12 cellular contexts compared by ENCODE assay signal in the genomic region with DNA sequence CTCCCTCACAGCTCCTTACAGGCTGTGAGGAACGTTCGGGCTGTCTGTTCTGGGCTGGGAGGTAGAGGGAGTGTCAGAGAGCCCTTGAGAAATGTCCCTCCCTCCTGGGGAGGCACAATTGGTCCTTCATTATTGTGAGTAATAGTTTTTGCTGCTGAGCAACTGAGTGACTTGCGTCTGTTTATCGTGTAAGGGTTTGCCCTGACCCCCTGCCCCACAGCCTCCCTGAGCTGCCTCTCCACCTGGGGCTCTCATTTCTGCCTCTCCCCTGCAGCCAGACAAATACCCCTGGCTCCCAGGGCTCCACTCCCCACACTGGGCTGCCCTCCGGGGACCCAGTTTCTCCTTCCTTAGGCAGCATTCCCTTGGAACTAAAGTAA.
A peak's percentile ranks its signal among the peaks of the same experiment; 100 is the strongest.
DNase-seq lines count a peak whose midpoint lies in the region; ATAC-seq, FAIRE-seq and TF ChIP-seq lines count a peak whose summit lies in the region.
"Had no signal": no experiment of that assay in that cellular context is flagged by ENCODE, and none has a peak within 500 bp of the region (broad histone marks: within the 10 kb centered on the region; RNA-seq: fewer than 3 reads in every experiment).

No MANE protein-coding gene starts in this region.

- intact Hi-C loops in thyroid gland (cut with DNase I) = no loop called here

- no peaks in the 10 kb centered on the region for H3K36me3 ChIP-seq in bronchial epithelial cell (ENCODE audit: control insufficient read depth, insufficient read depth, low read length)
- H3K36me3 ChIP-seq in trophoblast cell (ENCODE audit: control insufficient read depth in 1 of 2, insufficient read depth in 2 of 2, low read length in 2 of 2) = no peaks in the 10 kb centered on the region
- no peaks in the 10 kb centered on the region for H3K36me3 ChIP-seq in thyroid gland

- H3K9me3 ChIP-seq in trophoblast cell (ENCODE audit: insufficient read depth, low read depth, low read length) (peaks cover 1% of the 10 kb centered on the region), thyroid gland (no peaks in the 10 kb centered on the region)

- no peak overlapping the region for H3K23ac ChIP-seq in trophoblast cell (ENCODE audit: low read length)

- no peak overlapping the region for H3K18ac ChIP-seq in trophoblast cell (ENCODE audit: low read length)

- no peak for FAIRE-seq in bronchial epithelial cell (lab: Jason Lieb, UNC)
- FAIRE-seq: GM18507 had no signal

- H2AK5ac ChIP-seq in trophoblast cell (ENCODE audit: low read length) = no peak overlapping the region

- no peak overlapping the region for H2BK12ac ChIP-seq in trophoblast cell (ENCODE audit: low read length)

- no peak overlapping the region for H4K12ac ChIP-seq in trophoblast cell (ENCODE audit: low read depth, low read length)

- H4K8ac ChIP-seq in trophoblast cell (ENCODE audit: low read depth, low read length) = no peak overlapping the region

- no peak overlapping the region for H3K4me2 ChIP-seq in trophoblast cell (ENCODE audit: low read length)

- peaks cover 0 to 4% of the 10 kb centered on the region in 2 experiments for H3K4me1 ChIP-seq in trophoblast cell (ENCODE audit: control insufficient read depth in 1 of 2, insufficient read depth in 2 of 2, low read length in 2 of 2)
- H3K4me1 ChIP-seq in thyroid gland = no peaks in the 10 kb centered on the region

- H3K27me3 ChIP-seq in bronchial epithelial cell (ENCODE audit: control insufficient read depth, insufficient read depth, low read length) = peaks cover 2% of the 10 kb centered on the region
- H3K27me3 ChIP-seq in trophoblast cell (ENCODE audit: insufficient read depth, low read length) = no peaks in the 10 kb centered on the region
- H3K27me3 ChIP-seq in thyroid gland = no peaks in the 10 kb centered on the region

- H2BK5ac ChIP-seq in trophoblast cell (ENCODE audit: low read depth, low read length, poor library complexity) = no peak overlapping the region

- no peak for TF ChIP-seq POLR2A in thyroid gland (IDR thresholded peaks at IDR 0.05)

- WGBS in trophoblast cell (ENCODE audit: extremely low coverage, insufficient coverage, insufficient read length) = no CpG with 5 or more reads among the region's 5 CpGs
- 23 to 27% methylated on average over 5 of the region's 5 CpGs for WGBS in thyroid gland, 2 donors

- H4K91ac ChIP-seq in trophoblast cell (ENCODE audit: low read depth, low read length) = no peak overlapping the region

- DNase-seq in DMS79 treated with DMSO at 0.1 percent for 48 hours (lab: John Stamatoyannopoulos, UW) (peak; percentile 52), NCI-H2029 treated with DMSO at 0.1 percent for 48 hours (lab: John Stamatoyannopoulos, UW) (peak; percentile 67), bronchial epithelial cell (ENCODE audit: low read depth) (peak; percentile 42), trophoblast cell (no peak), thyroid gland (no peak), NCI-H226 (no peak)
- DNase-seq: activated naive CD8-positive, alpha-beta T cell treated with anti-CD3 and anti-CD28 coated beads, Interleukin-2, amount 50 U/mL, for 24 hours; NCI-H446 treated with DMSO at 0.1 percent for 48 hours; retina had no signal

- H3K9ac ChIP-seq in trophoblast cell (ENCODE audit: low read length) = no peak overlapping the region

- H3K27ac ChIP-seq in trophoblast cell (ENCODE audit: low read depth, low read length) (peak overlapping the region; percentile 29), thyroid gland (no peak overlapping the region)

- TF ChIP-seq CTCF in bronchial epithelial cell (IDR thresholded peaks at IDR 0.05; ENCODE audit: insufficient read depth, low read length, severe bottlenecking) (no peak), thyroid gland (IDR thresholded peaks at IDR 0.05) (no peak)

- H3K79me1 ChIP-seq in trophoblast cell (ENCODE audit: low read length) = no peaks in the 10 kb centered on the region

- no peaks in the 10 kb centered on the region for H3K79me2 ChIP-seq in trophoblast cell (ENCODE audit: control insufficient read depth, insufficient read depth, low read length, poor library complexity)

- H3K4me3 ChIP-seq in bronchial epithelial cell (ENCODE audit: low read depth, low read length) = no peak overlapping the region
- no peak overlapping the region for H3K4me3 ChIP-seq in trophoblast cell (ENCODE audit: low read depth, low read length)
- H3K4me3 ChIP-seq in thyroid gland (replicated peaks in 1 of 3) = no peak overlapping the region

- H3K4ac ChIP-seq in trophoblast cell (ENCODE audit: low read depth, low read length) = no peak overlapping the region

- H3K14ac ChIP-seq in trophoblast cell (ENCODE audit: low read length) = no peak overlapping the region

- no peak for ATAC-seq in GM21526 (IDR thresholded peaks at IDR 0.05; ENCODE audit: low FRiP score, unreplicated experiment)
- ATAC-seq in HG03457 (IDR thresholded peaks at IDR 0.05; ENCODE audit: unreplicated experiment) = no peak
- ATAC-seq: activated naive CD8-positive, alpha-beta T cell treated with anti-CD3 and anti-CD28 coated beads, Interleukin-2, amount 50 U/mL, for 24 hours had no signal

- no peak overlapping the region for H2BK120ac ChIP-seq in trophoblast cell (ENCODE audit: insufficient read depth, low read length, poor library complexity)

- no peak overlapping the region for H2AFZ ChIP-seq in trophoblast cell (ENCODE audit: insufficient read depth, low read length, poor library complexity)

Comparison
In these comparisons a context has a peak if more than half of its experiments do, and no peak if none do; other contexts are left out.
1. DNase-seq: peak in DMS79 treated with DMSO at 0.1 percent for 48 hours (single experiment), NCI-H2029 treated with DMSO at 0.1 percent for 48 hours (single experiment) and bronchial epithelial cell (single experiment); none in trophoblast cell (0 of 2), thyroid gland (0 of 2) and NCI-H226 (single experiment).